Comparison of ENCODE assay signal across 15 cellular contexts in genomic region chrX:42680651-42681050, GRCh38.
A peak's percentile ranks its signal among the peaks of the same experiment; 100 is the strongest.
DNase-seq lines count a peak whose midpoint lies in the region; ATAC-seq, FAIRE-seq and TF ChIP-seq lines count a peak whose summit lies in the region.
"Had no signal": no experiment of that assay in that cellular context is flagged by ENCODE, and none has a peak within 500 bp of the region (broad histone marks: within the 10 kb centered on the region; RNA-seq: fewer than 3 reads in every experiment).

No MANE protein-coding gene starts in this region.

- no peak for FAIRE-seq in HepG2 (lab: Jason Lieb, UNC)
- FAIRE-seq: A204.1 had no signal

- H3K9me3 Mint-ChIP-seq in CD8-positive, alpha-beta T cell: no peaks in the 10 kb centered on the region
- H3K9me3 Mint-ChIP-seq: natural killer cell treated with Interleukin-12 subunit alpha and Interleukin-12 subunit beta and Interleukin-15 and Interleukin-18, amount 100 ng/mL, for 72 hours had no signal

- no peaks in the 10 kb centered on the region for H3K27me3 Mint-ChIP-seq in CD8-positive, alpha-beta T cell (ENCODE audit: low read depth)

- no peak overlapping the region for H3K27ac Mint-ChIP-seq in CD8-positive, alpha-beta T cell
- H3K27ac Mint-ChIP-seq: natural killer cell treated with Interleukin-12 subunit alpha and Interleukin-12 subunit beta and Interleukin-15 and Interleukin-18, amount 100 ng/mL, for 72 hours had no signal

- no peaks in the 10 kb centered on the region for H3K36me3 Mint-ChIP-seq in CD8-positive, alpha-beta T cell
- H3K36me3 Mint-ChIP-seq: natural killer cell treated with Interleukin-12 subunit alpha and Interleukin-12 subunit beta and Interleukin-15 and Interleukin-18, amount 100 ng/mL, for 72 hours had no signal

- BruUV-seq in HepG2 (replicated peaks; lab: Mats Ljungman, UMichigan): no TSS peak

- intact Hi-C loops in HepG2 (cut with micrococcal nuclease; ENCODE audit: unreplicated experiment): no loop called here
- intact Hi-C loops in CD8-positive, alpha-beta T cell (cut with DNase I, micrococcal nuclease): no loop called here

- no peak for TF ChIP-seq EP300 in HepG2 (IDR thresholded peaks at IDR 0.05; ENCODE audit: low read depth in 2 of 2, low read length in 2 of 2)
- TF ChIP-seq EP300 in HepG2 (CRISPR knock-in tag; IDR thresholded peaks at IDR 0.05; ENCODE audit: borderline replicate concordance): no peak

- no peak for TF ChIP-seq POLR2A in HepG2 (IDR thresholded peaks at IDR 0.05; ENCODE audit: insufficient read depth in 1 of 2, low read depth in 2 of 2, low read length in 2 of 2)

- H3K4me1 Mint-ChIP-seq in CD8-positive, alpha-beta T cell (ENCODE audit: low read depth): peaks cover 3% of the 10 kb centered on the region

- no peak overlapping the region for H3K4me3 Mint-ChIP-seq in CD8-positive, alpha-beta T cell
- H3K4me3 Mint-ChIP-seq: natural killer cell treated with Interleukin-12 subunit alpha and Interleukin-12 subunit beta and Interleukin-15 and Interleukin-18, amount 100 ng/mL, for 72 hours had no signal

- DNase-seq in HepG2 (ENCODE audit: low spot score): no peak
- no peak for DNase-seq in epithelial cell of proximal tubule (ENCODE audit: low read depth)
- peak; percentile 19 for DNase-seq in left kidney (ENCODE audit: low read depth, low spot score)
- DNase-seq in GM10248 (ENCODE audit: extremely low spot score): no peak
- DNase-seq in CD8-positive, alpha-beta T cell: no peak
- DNase-seq in T-helper 1 cell: no peak
- DNase-seq in activated CD4-positive, alpha-beta T cell treated with anti-CD3 and anti-CD28 coated beads for 4 hours: no peak
- DNase-seq: activated CD4-positive, alpha-beta T cell treated with anti-CD3 and anti-CD28 coated beads for 1 hour; activated T-cell treated with anti-CD3 and anti-CD28 coated beads, Interleukin-2, amount 50 U/mL, for 1 hour; Calu3; NCI-H2171; OCI-M1 had no signal

- H3K4me3 ChIP-seq in liver (ENCODE audit: low read depth in 1 of 3, low read length in 3 of 3) (no peak overlapping the region), HepG2 (replicated peaks in 1 of 3; ENCODE audit: insufficient read depth in 1 of 3, low read depth in 2 of 3, low read length in 3 of 3) (no peak overlapping the region), epithelial cell of proximal tubule (ENCODE audit: low read depth, low read length) (no peak overlapping the region)
- no peak overlapping the region for H3K4me3 ChIP-seq in CD8-positive, alpha-beta T cell (ENCODE audit: low read depth, low read length)

- no peak overlapping the region for H3K4me2 ChIP-seq in HepG2 (ENCODE audit: low read depth, low read length)

- POLR2A ChIA-PET in HepG2 (lab: Yijun Ruan, JAX) (no interaction called here), GM10248 (lab: Yijun Ruan, JAX) (no interaction called here)
- POLR2A ChIA-PET in CD8-positive, alpha-beta T cell (lab: Charles Lee): no interaction called here

- no peak overlapping the region for H3K9ac ChIP-seq in liver (ENCODE audit: low read depth in 1 of 2, low read length in 2 of 2)
- H3K9ac ChIP-seq in HepG2 (ENCODE audit: insufficient read depth, low read depth, low read length): no peak overlapping the region

- in situ Hi-C loops in HepG2 (cut with HindIII; ENCODE audit: extremely low pct_ligation_motif_present, low pct_unique_long_range_greater_than_20kb): loop anchor here (25.0 kb wide), 1 partner anchor 893 kb away; no protein-coding TSS in a partner anchor

- no peaks in the 10 kb centered on the region for H3K9me3 ChIP-seq in liver (ENCODE audit: control insufficient read depth in 4 of 4, low read length in 3 of 4)
- H3K9me3 ChIP-seq in HepG2 (ENCODE audit: low read length): no peaks in the 10 kb centered on the region
- H3K9me3 ChIP-seq in CD8-positive, alpha-beta T cell (ENCODE audit: low read length): no peaks in the 10 kb centered on the region

- no peaks in the 10 kb centered on the region for H4K20me1 ChIP-seq in HepG2 (ENCODE audit: insufficient read depth, low read length)

- TF ChIP-seq RAD21 in liver (IDR thresholded peaks at IDR 0.05): peak; percentile 32 to 37
- TF ChIP-seq RAD21 in HepG2 (CRISPR knock-in tag; IDR thresholded peaks at IDR 0.05): no peak

- WGBS in liver: 33% methylated on average over 2 of the region's 2 CpGs
- WGBS in HepG2 (ENCODE audit: low lambda C conversion rate): 29% methylated on average over 2 of the region's 2 CpGs

- H3K36me3 ChIP-seq in liver (ENCODE audit: control insufficient read depth in 4 of 4, insufficient read depth in 3 of 4, low read depth in 1 of 4, low read length in 3 of 4) (no peaks in the 10 kb centered on the region), HepG2 (replicated peaks in 1 of 2; ENCODE audit: control insufficient read depth in 1 of 2, insufficient read depth in 2 of 2, low read length in 2 of 2) (no peaks in the 10 kb centered on the region)
- no peaks in the 10 kb centered on the region for H3K36me3 ChIP-seq in CD8-positive, alpha-beta T cell (ENCODE audit: insufficient read depth, low read length)

- CTCF ChIA-PET in HepG2 (lab: Yijun Ruan, JAX; ENCODE audit: low intra/inter-chr PET ratio, low total read pairs): no interaction called here
- CTCF ChIA-PET in GM10248 (lab: Yijun Ruan, JAX): no interaction called here
- CTCF ChIA-PET in CD8-positive, alpha-beta T cell (lab: Charles Lee): no interaction called here

- no peaks in the 10 kb centered on the region for H3K79me2 ChIP-seq in HepG2 (ENCODE audit: insufficient read depth, low read length)

- no peak for ATAC-seq in HepG2
- ATAC-seq in CD8-positive, alpha-beta T cell: no peak
- ATAC-seq: natural killer cell treated with Interleukin-12 subunit alpha and Interleukin-12 subunit beta and Interleukin-15 and Interleukin-18, amount 100 ng/mL, for 72 hours had no signal

- peaks cover 0 to 4% (median 0%) of the 10 kb centered on the region in 4 donors for H3K4me1 ChIP-seq in liver (ENCODE audit: control insufficient read depth in 4 of 4, insufficient read depth in 4 of 4, low read length in 3 of 4)
- no peaks in the 10 kb centered on the region for H3K4me1 ChIP-seq in HepG2 (ENCODE audit: insufficient read depth, low read length)
- H3K4me1 ChIP-seq in CD8-positive, alpha-beta T cell (ENCODE audit: insufficient read depth, low read length): no peaks in the 10 kb centered on the region

- H2AFZ ChIP-seq in HepG2 (ENCODE audit: low read length): no peak overlapping the region

- H3K27me3 ChIP-seq in liver (ENCODE audit: control insufficient read depth in 4 of 4, insufficient read depth in 4 of 4, low read length in 3 of 4): peaks cover 0 to 2% (median 0%) of the 10 kb centered on the region in 4 donors
- H3K27me3 ChIP-seq in HepG2 (ENCODE audit: control insufficient read depth in 1 of 2, insufficient read depth in 2 of 2, low read length in 2 of 2): no peaks in the 10 kb centered on the region
- no peaks in the 10 kb centered on the region for H3K27me3 ChIP-seq in CD8-positive, alpha-beta T cell (ENCODE audit: insufficient read depth, low read length)

- H3K27ac ChIP-seq in liver (ENCODE audit: low read depth in 1 of 2, low read length in 2 of 2) (no peak overlapping the region), HepG2 (ENCODE audit: extremely low read length, insufficient read depth, low read length) (no peak overlapping the region)
- H3K27ac ChIP-seq in CD8-positive, alpha-beta T cell (ENCODE audit: low read depth, low read length): no peak overlapping the region

- no peak for TF ChIP-seq CTCF in liver (IDR thresholded peaks at IDR 0.05; ENCODE audit: low read depth, low read length, missing input control)
- TF ChIP-seq CTCF in HepG2 (CRISPR knock-in tag; IDR thresholded peaks at IDR 0.05): no peak
- peak; percentile 21 for TF ChIP-seq CTCF in epithelial cell of proximal tubule (conservative IDR thresholded peaks at IDR 0.05; ENCODE audit: low read depth, low read length)
- no peak for TF ChIP-seq CTCF in GM10248 (IDR thresholded peaks at IDR 0.05; ENCODE audit: control extremely low read depth, extremely low read depth, low read depth, missing control alignments)
- TF ChIP-seq CTCF in CD8-positive, alpha-beta T cell (IDR thresholded peaks at IDR 0.05): no peak

TF ChIP-seq in liver, 16 proteins besides CTCF, POLR2A, EP300 and RAD21 (continues in another document):
- TF ChIP-seq FOXA1 (IDR thresholded peaks at IDR 0.05) (no peak), JUND (IDR thresholded peaks at IDR 0.05) (no peak), YY1 (IDR thresholded peaks at IDR 0.05) (no peak), TAF1 (conservative IDR thresholded peaks at IDR 0.05) (no peak)

TF ChIP-seq in HepG2, 621 proteins besides CTCF, POLR2A, EP300 and RAD21 (continues in another document):
- no peak for TF ChIP-seq ZBTB39 (CRISPR knock-in tag; IDR thresholded peaks at IDR 0.05)
- no peak for TF ChIP-seq ATM (IDR thresholded peaks at IDR 0.05; ENCODE audit: borderline replicate concordance)
- TF ChIP-seq RFX3 (CRISPR knock-in tag; IDR thresholded peaks at IDR 0.05): no peak
